In genomic region chr14:23577004-23577681, GRCh38 we compare ENCODE assay signal across 10 cellular contexts. TPM values are rescaled to one million over a fixed set of nuclear protein-coding genes. Genes with fewer than 3 reads are reported as not detected.
A peak's percentile ranks its signal among the peaks of the same experiment; 100 is the strongest.
DNase-seq lines count a peak whose midpoint lies in the region; ATAC-seq, FAIRE-seq and TF ChIP-seq lines count a peak whose summit lies in the region.
"Had no signal": no experiment of that assay in that cellular context is flagged by ENCODE, and none has a peak within 500 bp of the region (broad histone marks: within the 10 kb centered on the region; RNA-seq: fewer than 3 reads in every experiment).

No MANE protein-coding gene starts in this region.

- ATAC-seq in GM23338 (peak; percentile 32), GM19324 (IDR thresholded peaks at IDR 0.05; ENCODE audit: low FRiP score, unreplicated experiment) (no peak)
- peak; percentile 47 for ATAC-seq in stimulated activated effector memory CD8-positive, alpha-beta T cell treated with anti-CD3 and anti-CD28 coated beads, Interleukin-12 subunit alpha, Interleukin-12 subunit beta, amount 100 ng/mL, for 72 hours
- ATAC-seq: HCT116 had no signal

- H3K4me2 ChIP-seq in GM23338: peak overlapping the region; percentile 98

- H3K79me2 ChIP-seq in GM23338 (replicated peaks; ENCODE audit: insufficient read depth): peaks cover 10% of the 10 kb centered on the region

- H3K27ac ChIP-seq in GM23338 (ENCODE audit: low read depth): no peak overlapping the region
- no peak overlapping the region for H3K27ac ChIP-seq in RWPE1
- H3K27ac ChIP-seq: skin epidermis had no signal

- H3F3A ChIP-seq in GM23338 (replicated peaks; ENCODE audit: low read depth): peaks cover 15% of the 10 kb centered on the region; the same call in 1 of the 2 replicates

- H3K4me1 ChIP-seq in GM23338 (ENCODE audit: insufficient read depth) (peaks cover 15% of the 10 kb centered on the region), iPS-15b (ENCODE audit: control insufficient read depth, insufficient read depth, low read length) (peaks cover 7% of the 10 kb centered on the region)

- no peaks in the 10 kb centered on the region for H3K9me2 ChIP-seq in GM23338 (ENCODE audit: insufficient read depth)

- TF ChIP-seq POLR2A in H54 (IDR thresholded peaks at IDR 0.05; ENCODE audit: low read depth, low read length): no peak

- CTCF ChIA-PET in RWPE1 (lab: Yijun Ruan, JAX): interaction anchor here (0.6 kb wide), 1 partner anchor 1983 kb away, joined by 3 read pairs; no protein-coding TSS in a partner anchor

- H4K20me1 ChIP-seq in GM23338 (replicated peaks; ENCODE audit: insufficient read depth): peaks cover 18% of the 10 kb centered on the region

- no peak overlapping the region for H2AFZ ChIP-seq in GM23338

- POLR2A ChIA-PET in RWPE1 (lab: Yijun Ruan, JAX; ENCODE audit: low non-redundant PET): no interaction called here

- no peaks in the 10 kb centered on the region for H3K36me3 ChIP-seq in GM23338 (ENCODE audit: insufficient read depth)
- no peaks in the 10 kb centered on the region for H3K36me3 ChIP-seq in iPS-15b (ENCODE audit: control insufficient read depth, insufficient read depth, low read length)

- peak overlapping the region; percentile 90 for H3K4me3 ChIP-seq in GM23338
- H3K4me3 ChIP-seq in iPS-15b (ENCODE audit: low read depth, low read length): peak overlapping the region; percentile 72

- H3K36me3 Mint-ChIP-seq in GM23338 (ENCODE audit: low read depth): peaks cover 23% of the 10 kb centered on the region
- no peaks in the 10 kb centered on the region for H3K36me3 Mint-ChIP-seq in activated naive CD8-positive, alpha-beta T cell treated with anti-CD3 and anti-CD28 coated beads for 36 hours
- H3K36me3 Mint-ChIP-seq in stimulated activated effector memory CD8-positive, alpha-beta T cell treated with anti-CD3 and anti-CD28 coated beads, Interleukin-12 subunit alpha, Interleukin-12 subunit beta, amount 100 ng/mL, for 72 hours: no peaks in the 10 kb centered on the region

- H3K9me3 Mint-ChIP-seq in GM23338: peaks cover 4% of the 10 kb centered on the region
- H3K9me3 Mint-ChIP-seq in activated naive CD8-positive, alpha-beta T cell treated with anti-CD3 and anti-CD28 coated beads for 36 hours: no peaks in the 10 kb centered on the region
- H3K9me3 Mint-ChIP-seq in stimulated activated effector memory CD8-positive, alpha-beta T cell treated with anti-CD3 and anti-CD28 coated beads, Interleukin-12 subunit alpha, Interleukin-12 subunit beta, amount 100 ng/mL, for 72 hours: no peaks in the 10 kb centered on the region

- no peak for FAIRE-seq in H54 (lab: Jason Lieb, UNC)
- FAIRE-seq: colon had no signal

- no peak overlapping the region for H3K9ac ChIP-seq in iPS-15b (ENCODE audit: low read depth, low read length)

- H3K4me1 Mint-ChIP-seq in GM23338: peaks cover 38% of the 10 kb centered on the region
- peaks cover 17% of the 10 kb centered on the region for H3K4me1 Mint-ChIP-seq in activated naive CD8-positive, alpha-beta T cell treated with anti-CD3 and anti-CD28 coated beads for 36 hours
- peaks cover 20% of the 10 kb centered on the region for H3K4me1 Mint-ChIP-seq in stimulated activated effector memory CD8-positive, alpha-beta T cell treated with anti-CD3 and anti-CD28 coated beads, Interleukin-12 subunit alpha, Interleukin-12 subunit beta, amount 100 ng/mL, for 72 hours

- no peak overlapping the region for H3K27ac Mint-ChIP-seq in GM23338
- H3K27ac Mint-ChIP-seq in activated naive CD8-positive, alpha-beta T cell treated with anti-CD3 and anti-CD28 coated beads for 36 hours: no peak overlapping the region
- no peak overlapping the region for H3K27ac Mint-ChIP-seq in stimulated activated effector memory CD8-positive, alpha-beta T cell treated with anti-CD3 and anti-CD28 coated beads, Interleukin-12 subunit alpha, Interleukin-12 subunit beta, amount 100 ng/mL, for 72 hours

- H3K27me3 Mint-ChIP-seq in GM23338 (ENCODE audit: insufficient read depth, low read depth, poor library complexity): peaks cover 34% of the 10 kb centered on the region
- H3K27me3 Mint-ChIP-seq in activated naive CD8-positive, alpha-beta T cell treated with anti-CD3 and anti-CD28 coated beads for 36 hours: peaks cover 64% of the 10 kb centered on the region

- H3K4me3 Mint-ChIP-seq in GM23338: peak overlapping the region; percentile 86
- H3K4me3 Mint-ChIP-seq in activated naive CD8-positive, alpha-beta T cell treated with anti-CD3 and anti-CD28 coated beads for 36 hours: peak overlapping the region; percentile 35
- H3K4me3 Mint-ChIP-seq in stimulated activated effector memory CD8-positive, alpha-beta T cell treated with anti-CD3 and anti-CD28 coated beads, Interleukin-12 subunit alpha, Interleukin-12 subunit beta, amount 100 ng/mL, for 72 hours: peak overlapping the region; percentile 42

- H3K9me3 ChIP-seq in iPS-15b (ENCODE audit: control insufficient read depth, insufficient read depth, low read length): no peaks in the 10 kb centered on the region

- H3K27me3 ChIP-seq in GM23338 (ENCODE audit: insufficient read depth) (peaks cover 32% of the 10 kb centered on the region), iPS-15b (ENCODE audit: control insufficient read depth, insufficient read depth, low read length) (peaks cover 25% of the 10 kb centered on the region)

- peak; percentile 71 for DNase-seq in GM23338 (ENCODE audit: low spot score)
- no peak for DNase-seq in activated naive CD8-positive, alpha-beta T cell treated with anti-CD3 and anti-CD28 coated beads for 36 hours
- DNase-seq in stimulated activated effector memory CD8-positive, alpha-beta T cell treated with anti-CD3 and anti-CD28 coated beads, Interleukin-12 subunit alpha, Interleukin-12 subunit beta, amount 100 ng/mL, for 72 hours (ENCODE audit: low spot score in 2 of 2): no peak
- no peak for DNase-seq in RWPE1 (ENCODE audit: low spot score)
- DNase-seq in H54 (ENCODE audit: insufficient read length, low spot score): no peak

- no peak for TF ChIP-seq CTCF in GM23338 (conservative IDR thresholded peaks at IDR 0.05; ENCODE audit: low read depth in 2 of 2)
- TF ChIP-seq CTCF in RWPE1 (conservative IDR thresholded peaks at IDR 0.05; ENCODE audit: low read depth): no peak

TF ChIP-seq in GM23338, 12 proteins besides CTCF, POLR2A, EP300 and RAD21 (continues in another document):
- TF ChIP-seq JUNB (IDR thresholded peaks at IDR 0.05; ENCODE audit: unreplicated experiment) (no peak), ETS1 (IDR thresholded peaks at IDR 0.05) (no peak), CREB1 (CRISPR knock-in tag; IDR thresholded peaks at IDR 0.05; ENCODE audit: low read depth) (no peak), NANOG (IDR thresholded peaks at IDR 0.05; ENCODE audit: borderline replicate concordance) (no peak), POLR2AphosphoS5 (IDR thresholded peaks at IDR 0.05; ENCODE audit: low read depth) (no peak; the same call in 1 of the 2 replicates), EZH2 (IDR thresholded peaks at IDR 0.05; ENCODE audit: low read depth, unreplicated experiment) (no peak), STAT1 (IDR thresholded peaks at IDR 0.05; ENCODE audit: unreplicated experiment) (no peak), EZH2phosphoT487 (IDR thresholded peaks at IDR 0.05; ENCODE audit: unreplicated experiment) (no peak)

RNA-seq across cellular contexts. Expression of gene JPH4, which starts 1.4 kb away (rescaled TPM):
- 28.5 and 29.9 TPM in 2 replicates for total RNA-seq in GM23338 (2014; rRNA removed; shearing (Covaris generic))
- polyA plus RNA-seq in GM23338 (2016; fragmentation: Nextera tagmentation; extraction: Ambion mirVana): 11.0 and 11.9 TPM in 2 replicates
- under 1 TPM; 0.72 to 0.74 TPM for total RNA-seq in activated naive CD8-positive, alpha-beta T cell treated with anti-CD3 and anti-CD28 coated beads for 36 hours

RNA-seq across cellular contexts. Expression of gene AP1G2, which starts 9.6 kb away (rescaled TPM):
- 63.5 and 70.8 TPM in 2 replicates for total RNA-seq in GM23338 (2014; rRNA removed; shearing (Covaris generic))
- 53.7 and 55.3 TPM in 2 replicates for polyA plus RNA-seq in GM23338 (2016; fragmentation: Nextera tagmentation; extraction: Ambion mirVana)
- 100 to 1,000 TPM; 118 to 124 TPM for total RNA-seq in activated naive CD8-positive, alpha-beta T cell treated with anti-CD3 and anti-CD28 coated beads for 36 hours

RNA-seq across cellular contexts. Expression of gene THTPA, which starts 21.1 kb away (rescaled TPM):
- total RNA-seq in GM23338 (2014; rRNA removed; shearing (Covaris generic)): 15.0 and 21.3 TPM in 2 replicates
- 6.3 and 8.6 TPM in 2 replicates for polyA plus RNA-seq in GM23338 (2016; fragmentation: Nextera tagmentation; extraction: Ambion mirVana)
- total RNA-seq in activated naive CD8-positive, alpha-beta T cell treated with anti-CD3 and anti-CD28 coated beads for 36 hours: 1 to 10 TPM; 7.6 to 9.4 TPM

RNA-seq across cellular contexts. Expression of gene ZFHX2, which starts 25.6 kb away (rescaled TPM):
- total RNA-seq in GM23338 (2014; rRNA removed; shearing (Covaris generic)): 9.9 and 11.6 TPM in 2 replicates
- 18.5 and 22.4 TPM in 2 replicates for polyA plus RNA-seq in GM23338 (2016; fragmentation: Nextera tagmentation; extraction: Ambion mirVana)
- 1 to 10 TPM in 1 of 2 experiments, under 1 TPM in 1; 0.85 to 1.1 TPM for total RNA-seq in activated naive CD8-positive, alpha-beta T cell treated with anti-CD3 and anti-CD28 coated beads for 36 hours

RNA-seq across cellular contexts. Expression of gene DHRS2, which starts 59.0 kb away (rescaled TPM):
- 0.35 and 0.42 TPM in 2 replicates for total RNA-seq in GM23338 (2014; rRNA removed; shearing (Covaris generic))
- polyA plus RNA-seq in GM23338 (2016; fragmentation: Nextera tagmentation; extraction: Ambion mirVana): 0.48 and 0.92 TPM in 2 replicates
- total RNA-seq in activated naive CD8-positive, alpha-beta T cell treated with anti-CD3 and anti-CD28 coated beads for 36 hours: 10 to 100 TPM; 10.4 to 11.6 TPM

Comparison
In these comparisons a context has a peak if more than half of its experiments do, and no peak if none do; other contexts are left out.
1. H3K4me3 Mint-ChIP-seq: peak in every context shown above with its lines; median percentile 86 in GM23338; 42 in stimulated activated effector memory CD8-positive, alpha-beta T cell treated with anti-CD3 and anti-CD28 coated beads, Interleukin-12 subunit alpha, Interleukin-12 subunit beta, amount 100 ng/mL, for 72 hours; 35 in activated naive CD8-positive, alpha-beta T cell treated with anti-CD3 and anti-CD28 coated beads for 36 hours.
2. RNA of gene JPH4, which starts 1.4 kb away (total RNA-seq): 28.5 to 29.9 TPM in GM23338; 0.72 to 0.74 TPM in activated naive CD8-positive, alpha-beta T cell treated with anti-CD3 and anti-CD28 coated beads for 36 hours; every median in the first group is over 10 times any median in the second.